In genomic region chr16:52376677-52377300, GRCh38 we compare ENCODE assay signal across 26 cellular contexts.
"Had no signal": no experiment of that assay in that cellular context is flagged by ENCODE, and none has a peak within 500 bp of the region (broad histone marks: within the 10 kb centered on the region; RNA-seq: fewer than 3 reads in every experiment).

No MANE protein-coding gene starts in this region.

- H3K9me3 ChIP-seq: colonic mucosa, esophagus squamous epithelium, gastroesophageal sphincter, lower lobe of right lung, mucosa of descending colon had no signal

- H3K27ac Mint-ChIP-seq: dendritic cell treated with granulocyte-macrophage colony-stimulating factor and Interleukin-4, amounts not matched to agents 40 ng/mL and 50 ng/mL, for 4 days; effector memory CD8-positive, alpha-beta T cell; endodermal cell; immature natural killer cell; mesothelial cell of epicardium had no signal

- H3K36me3 ChIP-seq: colonic mucosa, esophagus squamous epithelium, gastroesophageal sphincter, heart left ventricle, left lung, lower lobe of right lung had no signal

- H3K4me3 Mint-ChIP-seq: dendritic cell treated with granulocyte-macrophage colony-stimulating factor and Interleukin-4, amounts not matched to agents 40 ng/mL and 50 ng/mL, for 4 days; effector memory CD8-positive, alpha-beta T cell; endodermal cell; immature natural killer cell; mesothelial cell of epicardium had no signal

- DNase-seq: colonic mucosa; cortex of kidney; effector CD8-positive, alpha-beta T cell; effector memory CD8-positive, alpha-beta T cell; endodermal cell; erythroblast; esophagus squamous epithelium; foreskin fibroblast; heart left ventricle; hypothalamus; immature natural killer cell; islet precursor cell; kidney; kidney glomerular epithelial cell; left lung; left ventricle myocardium superior; lower lobe of right lung; mesenchymal stem cell; mucosa of descending colon had no signal

- H3K36me3 Mint-ChIP-seq: immature natural killer cell, mesothelial cell of epicardium had no signal

- H3K4me3 ChIP-seq: colonic mucosa, esophagus squamous epithelium, gastroesophageal sphincter, heart left ventricle, hepatocyte, left lung, lower lobe of right lung, mucosa of descending colon had no signal

- H3K79me2 ChIP-seq: hepatocyte had no signal

- H3K4me1 Mint-ChIP-seq: immature natural killer cell had no signal

- H2AFZ ChIP-seq: hepatocyte had no signal

- H3K27me3 ChIP-seq: colonic mucosa, esophagus squamous epithelium, gastroesophageal sphincter, heart left ventricle, hepatocyte, left lung had no signal

- H3K27me3 Mint-ChIP-seq: dendritic cell treated with granulocyte-macrophage colony-stimulating factor and Interleukin-4, amounts not matched to agents 40 ng/mL and 50 ng/mL, for 4 days; effector memory CD8-positive, alpha-beta T cell had no signal

- H3K4me1 ChIP-seq: colonic mucosa, esophagus squamous epithelium, gastroesophageal sphincter, heart left ventricle, left lung, lower lobe of right lung had no signal

- ATAC-seq: effector memory CD8-positive, alpha-beta T cell; esophagus mucosa; gastroesophageal sphincter; heart left ventricle; left colon; left lung; left ventricle myocardium superior; lower lobe of right lung; mucosa of descending colon had no signal

- H3K27ac ChIP-seq: colonic mucosa, epithelial cell of prostate, esophagus squamous epithelium, gastroesophageal sphincter, heart left ventricle, hepatocyte, left lung, lower lobe of right lung had no signal

- H3K4me2 ChIP-seq: hepatocyte had no signal
